20 cellular contexts compared by ENCODE assay signal in the genomic region with DNA sequence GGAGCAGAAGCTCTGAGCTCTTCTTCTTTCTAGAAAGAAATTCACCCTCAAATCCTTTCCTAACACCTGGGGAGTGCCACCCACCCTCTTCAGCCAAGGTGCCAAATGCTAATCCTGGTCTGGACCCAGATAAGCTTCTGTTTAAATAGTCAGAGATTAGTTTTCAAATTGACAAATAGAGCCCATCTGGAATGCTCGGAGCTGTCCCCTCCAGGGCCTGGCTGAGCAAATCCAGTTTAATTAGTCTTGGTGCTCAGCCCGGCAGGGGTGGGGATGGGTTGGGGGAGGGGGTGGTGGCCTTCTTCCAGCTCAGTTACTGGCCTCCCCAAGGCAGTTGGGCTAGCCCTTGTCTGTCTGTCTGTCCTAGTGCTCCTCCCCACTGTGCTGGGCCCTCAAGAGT.
A peak's percentile ranks its signal among the peaks of the same experiment; 100 is the strongest.
DNase-seq lines count a peak whose midpoint lies in the region; TF ChIP-seq lines count a peak whose summit lies in the region.
"Had no signal": no experiment of that assay in that cellular context is flagged by ENCODE, and none has a peak within 500 bp of the region (broad histone marks: within the 10 kb centered on the region; RNA-seq: fewer than 3 reads in every experiment).

No MANE protein-coding gene starts in this region.

- DNase-seq in DMS 273 treated with DMSO at 0.1 percent for 48 hours (lab: John Stamatoyannopoulos, UW): peak; percentile 87
- peak; percentile 72 for DNase-seq in NCI-H1092 (lab: John Stamatoyannopoulos, UW)
- peak; percentile 94 for DNase-seq in NCI-H524 treated with DMSO at 0.1 percent for 48 hours (lab: John Stamatoyannopoulos, UW)
- peak; percentile 54 for DNase-seq in iPS-NIHi7 (ENCODE audit: extremely low spot score)
- no peak for DNase-seq in lower leg skin (ENCODE audit: low spot score in 2 of 2)
- no peak for DNase-seq in glutamatergic neuron
- no peak for DNase-seq in cerebellum (ENCODE audit: low spot score)
- DNase-seq: activated CD4-positive, alpha-beta T cell treated with anti-CD3 and anti-CD28 coated beads for 4 hours; activated T-cell treated with anti-CD3 and anti-CD28 coated beads for 4 hours; effector memory CD4-positive, alpha-beta T cell; erythroblast; GM23248; IMR-90; NCI-H1048; NK-92 treated with Interleukin-12 subunit alpha and Interleukin-12 subunit beta, amount 100 ng/mL, for 24 hours; PC-9; psoas muscle; stimulated activated naive CD4-positive, alpha-beta T cell; testis had no signal

- intact Hi-C loops in lower leg skin (cut with DNase I; ENCODE audit: low total_unique reads): no loop called here

- TF ChIP-seq CTCF in lower leg skin (IDR thresholded peaks at IDR 0.05) (no peak), glutamatergic neuron (IDR thresholded peaks at IDR 0.05; ENCODE audit: partially characterized antibody, unreplicated experiment) (no peak)

- H3K27me3 Mint-ChIP-seq in glutamatergic neuron (ENCODE audit: unreplicated experiment): peaks cover 3% of the 10 kb centered on the region

- no peaks in the 10 kb centered on the region for H3K36me3 Mint-ChIP-seq in glutamatergic neuron (ENCODE audit: unreplicated experiment)
- H3K36me3 Mint-ChIP-seq: activated naive CD4-positive, alpha-beta T cell treated with anti-CD3 and anti-CD28 coated beads, Interleukin-2, amount 50 U/mL, for 72 hours had no signal

- peaks cover 7% of the 10 kb centered on the region for H3K9me3 Mint-ChIP-seq in glutamatergic neuron (ENCODE audit: unreplicated experiment)
- H3K9me3 Mint-ChIP-seq: activated naive CD4-positive, alpha-beta T cell treated with anti-CD3 and anti-CD28 coated beads, Interleukin-2, amount 50 U/mL, for 72 hours had no signal

- H3K4me3 ChIP-seq in lower leg skin (ENCODE audit: low read depth, poor library complexity, severe bottlenecking): no peak overlapping the region
- H3K4me3 ChIP-seq: GM23248, PC-9, psoas muscle, testis had no signal

- no peak overlapping the region for H3K4me3 Mint-ChIP-seq in glutamatergic neuron (ENCODE audit: unreplicated experiment)

- TF ChIP-seq POLR2A in lower leg skin (IDR thresholded peaks at IDR 0.05): no peak

- no peak overlapping the region for H3K27ac Mint-ChIP-seq in glutamatergic neuron (ENCODE audit: unreplicated experiment)
- H3K27ac Mint-ChIP-seq: activated naive CD4-positive, alpha-beta T cell treated with anti-CD3 and anti-CD28 coated beads, Interleukin-2, amount 50 U/mL, for 72 hours had no signal

- H3K4me1 Mint-ChIP-seq in glutamatergic neuron (ENCODE audit: low read depth, unreplicated experiment): no peaks in the 10 kb centered on the region

- 6 to 7% methylated on average over 2 of the region's 2 CpGs for WGBS in lower leg skin, 2 donors

Comparison
In these comparisons a context has a peak if more than half of its experiments do, and no peak if none do; other contexts are left out.
1. DNase-seq: peak in DMS 273 treated with DMSO at 0.1 percent for 48 hours (single experiment), NCI-H1092 (single experiment), NCI-H524 treated with DMSO at 0.1 percent for 48 hours (single experiment) and iPS-NIHi7 (single experiment); none in lower leg skin (0 of 2), glutamatergic neuron (single experiment) and cerebellum (single experiment).